Comparison of ENCODE assay signal across 1 cellular context in the genomic region with DNA sequence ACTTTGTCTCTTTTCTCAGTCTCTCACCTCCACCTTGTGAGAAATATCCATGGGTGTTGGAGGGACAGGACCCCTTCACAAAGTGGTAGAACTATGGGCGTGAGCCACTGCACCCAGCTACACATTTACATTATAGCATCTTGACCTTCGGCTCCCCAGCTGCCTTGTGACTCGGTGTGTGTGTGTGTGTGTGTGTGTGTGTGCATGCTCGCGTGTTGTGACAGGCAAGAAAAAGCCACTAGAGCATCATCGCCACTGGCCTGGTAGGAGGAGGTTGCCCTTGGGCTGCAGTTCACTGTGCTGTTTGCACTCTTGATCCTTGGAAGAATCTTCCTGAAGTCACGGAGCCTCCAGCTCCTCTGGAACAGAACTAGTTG.
TF ChIP-seq lines count a peak whose summit lies in the region.

No MANE protein-coding gene starts in this region.

TF ChIP-seq in K562, 482 proteins besides CTCF, POLR2A, EP300 and RAD21:
- TF ChIP-seq, protein P1, sequence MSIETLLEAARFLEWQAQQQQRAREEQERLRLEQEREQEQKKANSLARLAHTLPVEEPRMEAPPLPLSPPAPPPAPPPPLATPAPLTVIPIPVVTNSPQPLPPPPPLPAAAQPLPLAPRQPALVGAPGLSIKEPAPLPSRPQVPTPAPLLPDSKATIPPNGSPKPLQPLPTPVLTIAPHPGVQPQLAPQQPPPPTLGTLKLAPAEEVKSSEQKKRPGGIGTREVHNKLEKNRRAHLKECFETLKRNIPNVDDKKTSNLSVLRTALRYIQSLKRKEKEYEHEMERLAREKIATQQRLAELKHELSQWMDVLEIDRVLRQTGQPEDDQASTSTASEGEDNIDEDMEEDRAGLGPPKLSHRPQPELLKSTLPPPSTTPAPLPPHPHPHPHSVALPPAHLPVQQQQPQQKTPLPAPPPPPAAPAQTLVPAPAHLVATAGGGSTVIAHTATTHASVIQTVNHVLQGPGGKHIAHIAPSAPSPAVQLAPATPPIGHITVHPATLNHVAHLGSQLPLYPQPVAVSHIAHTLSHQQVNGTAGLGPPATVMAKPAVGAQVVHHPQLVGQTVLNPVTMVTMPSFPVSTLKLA (conservative IDR thresholded peaks at IDR 0.05) = no peak
- no peak for TF ChIP-seq STAT5A (IDR thresholded peaks at IDR 0.05; ENCODE audit: borderline replicate concordance, low read length)
- TF ChIP-seq, protein P2, sequence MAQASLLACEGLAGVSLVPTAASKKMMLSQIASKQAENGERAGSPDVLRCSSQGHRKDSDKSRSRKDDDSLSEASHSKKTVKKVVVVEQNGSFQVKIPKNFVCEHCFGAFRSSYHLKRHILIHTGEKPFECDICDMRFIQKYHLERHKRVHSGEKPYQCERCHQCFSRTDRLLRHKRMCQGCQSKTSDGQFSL (CRISPR knock-in tag; IDR thresholded peaks at IDR 0.05) = no peak
- TF ChIP-seq, protein P2 (tag; IDR thresholded peaks at IDR 0.05) = 0 out of 4 replicates have a peak, but pooled peaks of 1 of the 2 experiments have one; percentile 14
- TF ChIP-seq ZNF143 (CRISPR knock-in tag; IDR thresholded peaks at IDR 0.05) = no peak
- TF ChIP-seq, protein P3, sequence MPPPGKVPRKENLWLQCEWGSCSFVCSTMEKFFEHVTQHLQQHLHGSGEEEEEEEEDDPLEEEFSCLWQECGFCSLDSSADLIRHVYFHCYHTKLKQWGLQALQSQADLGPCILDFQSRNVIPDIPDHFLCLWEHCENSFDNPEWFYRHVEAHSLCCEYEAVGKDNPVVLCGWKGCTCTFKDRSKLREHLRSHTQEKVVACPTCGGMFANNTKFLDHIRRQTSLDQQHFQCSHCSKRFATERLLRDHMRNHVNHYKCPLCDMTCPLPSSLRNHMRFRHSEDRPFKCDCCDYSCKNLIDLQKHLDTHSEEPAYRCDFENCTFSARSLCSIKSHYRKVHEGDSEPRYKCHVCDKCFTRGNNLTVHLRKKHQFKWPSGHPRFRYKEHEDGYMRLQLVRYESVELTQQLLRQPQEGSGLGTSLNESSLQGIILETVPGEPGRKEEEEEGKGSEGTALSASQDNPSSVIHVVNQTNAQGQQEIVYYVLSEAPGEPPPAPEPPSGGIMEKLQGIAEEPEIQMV (tag; conservative IDR thresholded peaks at IDR 0.05; ENCODE audit: low read depth) = no peak
- no peak for TF ChIP-seq CBX8 (IDR thresholded peaks at IDR 0.05; ENCODE audit: borderline replicate concordance, extremely low read depth, low read depth, low read length, poor library complexity, severe bottlenecking)
- TF ChIP-seq NR2C2 (CRISPR knock-in tag; IDR thresholded peaks at IDR 0.05) = no peak
- TF ChIP-seq NR2C2 (tag; IDR thresholded peaks at IDR 0.05) = peak; percentile 23; the same call in 1 of the 2 replicates
- TF ChIP-seq SMARCE1 (IDR thresholded peaks at IDR 0.05) = no peak
- no peak for TF ChIP-seq HNRNPL (IDR thresholded peaks at IDR 0.05; ENCODE audit: low read depth, low read length)
- no peak for TF ChIP-seq TCF7L2 (IDR thresholded peaks at IDR 0.05; ENCODE audit: low read depth, low read length)
- peak; percentile 4; the same call in 1 of the 2 replicates for TF ChIP-seq ZNF197 (CRISPR knock-in tag; IDR thresholded peaks at IDR 0.05; ENCODE audit: low read depth)
- TF ChIP-seq, protein P4, sequence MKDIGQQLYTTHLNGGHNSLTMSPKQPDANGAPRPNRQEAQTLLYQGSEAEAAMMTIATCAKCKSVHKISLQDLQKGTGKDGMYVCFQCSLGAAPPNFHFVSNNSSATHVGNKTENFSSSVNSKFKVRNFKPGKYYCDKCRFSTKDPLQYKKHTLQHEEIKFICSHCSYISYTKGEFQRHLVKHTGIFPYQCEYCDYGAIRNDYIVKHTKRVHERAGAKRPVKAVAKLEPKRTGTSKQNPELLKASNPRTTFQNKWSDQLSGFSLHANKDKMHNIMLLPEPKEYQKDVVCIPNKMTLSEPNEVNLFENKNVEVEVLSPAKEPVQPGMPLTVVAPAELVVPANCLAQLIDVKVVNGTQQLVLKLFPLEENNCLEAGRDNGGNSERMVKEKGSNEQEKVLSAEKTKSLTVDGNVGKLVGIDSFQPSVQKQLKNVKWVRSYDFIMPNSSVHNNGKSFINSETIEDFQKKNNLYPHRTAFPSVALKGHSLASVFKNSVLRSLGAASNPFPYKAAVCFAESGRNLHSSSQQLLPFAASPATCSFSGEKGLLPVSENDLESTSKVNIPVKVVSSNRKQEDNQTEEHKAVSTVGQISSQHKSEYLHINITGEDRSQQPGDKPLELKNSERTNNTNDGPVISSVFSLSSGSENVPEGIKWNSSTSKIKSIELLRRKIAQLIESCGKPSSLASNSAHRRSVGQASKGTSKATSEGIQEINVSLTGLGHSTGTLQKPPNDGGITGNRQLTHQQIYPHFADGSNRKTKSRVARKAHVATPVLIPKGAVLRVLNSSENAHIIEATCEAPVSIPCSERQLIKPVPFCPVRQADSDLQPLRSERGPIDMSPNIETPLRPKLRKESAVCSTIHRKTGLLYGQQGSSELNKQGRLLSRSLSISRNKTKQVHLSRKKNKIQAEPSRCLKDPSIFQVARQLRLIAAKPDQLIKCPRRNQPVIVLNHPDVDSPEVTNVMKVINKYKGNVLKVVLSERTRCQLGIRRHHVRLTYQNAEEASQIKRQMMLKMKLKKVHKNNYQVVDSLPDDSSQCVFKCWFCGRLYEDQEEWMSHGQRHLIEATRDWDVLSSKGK (CRISPR knock-in tag; IDR thresholded peaks at IDR 0.05) = no peak
- TF ChIP-seq ZC3H4 (CRISPR knock-in tag; IDR thresholded peaks at IDR 0.05; ENCODE audit: borderline replicate concordance) = peak; percentile 68; the same call in 1 of the 2 replicates
- TF ChIP-seq, protein P5, sequence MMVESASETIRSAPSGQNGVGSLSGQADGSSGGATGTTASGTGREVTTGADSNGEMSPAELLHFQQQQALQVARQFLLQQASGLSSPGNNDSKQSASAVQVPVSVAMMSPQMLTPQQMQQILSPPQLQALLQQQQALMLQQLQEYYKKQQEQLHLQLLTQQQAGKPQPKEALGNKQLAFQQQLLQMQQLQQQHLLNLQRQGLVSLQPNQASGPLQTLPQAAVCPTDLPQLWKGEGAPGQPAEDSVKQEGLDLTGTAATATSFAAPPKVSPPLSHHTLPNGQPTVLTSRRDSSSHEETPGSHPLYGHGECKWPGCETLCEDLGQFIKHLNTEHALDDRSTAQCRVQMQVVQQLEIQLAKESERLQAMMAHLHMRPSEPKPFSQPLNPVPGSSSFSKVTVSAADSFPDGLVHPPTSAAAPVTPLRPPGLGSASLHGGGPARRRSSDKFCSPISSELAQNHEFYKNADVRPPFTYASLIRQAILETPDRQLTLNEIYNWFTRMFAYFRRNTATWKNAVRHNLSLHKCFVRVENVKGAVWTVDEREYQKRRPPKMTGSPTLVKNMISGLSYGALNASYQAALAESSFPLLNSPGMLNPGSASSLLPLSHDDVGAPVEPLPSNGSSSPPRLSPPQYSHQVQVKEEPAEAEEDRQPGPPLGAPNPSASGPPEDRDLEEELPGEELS (CRISPR knock-in tag; IDR thresholded peaks at IDR 0.05; ENCODE audit: borderline replicate concordance) = no peak
- TF ChIP-seq ZNF41 (CRISPR knock-in tag; conservative IDR thresholded peaks at IDR 0.05) = no peak
- TF ChIP-seq, protein P6, sequence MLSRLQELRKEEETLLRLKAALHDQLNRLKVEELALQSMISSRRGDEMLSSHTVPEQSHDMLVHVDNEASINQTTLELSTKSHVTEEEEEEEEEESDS (CRISPR knock-in tag; IDR thresholded peaks at IDR 0.05) = no peak
- TF ChIP-seq, protein P7, sequence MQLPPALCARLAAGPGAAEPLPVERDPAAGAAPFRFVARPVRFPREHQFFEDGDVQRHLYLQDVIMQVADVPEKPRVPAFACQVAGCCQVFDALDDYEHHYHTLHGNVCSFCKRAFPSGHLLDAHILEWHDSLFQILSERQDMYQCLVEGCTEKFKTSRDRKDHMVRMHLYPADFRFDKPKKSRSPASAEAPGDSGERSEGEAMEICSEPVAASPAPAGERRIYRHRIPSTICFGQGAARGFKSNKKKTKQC (CRISPR knock-in tag; IDR thresholded peaks at IDR 0.05) = no peak
